In the genomic region with DNA sequence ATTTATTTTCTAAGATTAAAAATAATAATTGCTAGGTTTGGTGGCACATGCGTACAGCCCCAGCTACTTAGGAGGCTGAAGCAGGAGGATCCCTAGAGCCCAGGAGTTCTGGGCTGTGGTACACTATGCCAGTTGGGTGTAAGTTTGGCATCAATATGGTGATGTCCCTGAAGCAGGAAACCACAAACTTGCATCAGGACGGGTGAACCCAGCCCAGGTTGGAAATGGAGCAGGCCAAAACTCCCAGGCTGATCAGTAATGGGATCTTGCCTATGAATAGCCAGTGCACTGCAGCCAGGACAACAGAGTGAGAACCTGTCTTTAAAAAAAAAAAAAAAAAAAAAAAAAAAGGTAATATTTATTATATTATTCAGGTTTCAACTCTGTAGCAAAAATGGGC, we compare ENCODE assay signal across 27 cellular contexts.
"Had no signal": no experiment of that assay in that cellular context is flagged by ENCODE, and none has a peak within 500 bp of the region (broad histone marks: within the 10 kb centered on the region; RNA-seq: fewer than 3 reads in every experiment).

No MANE protein-coding gene starts in this region.

- DNase-seq: activated B cell treated with CpG ODN at 0.5 μM for 24 hours; activated CD4-positive, alpha-beta T cell treated with anti-CD3 and anti-CD28 coated beads for 48 hours; activated CD4-positive, alpha-beta T cell treated with anti-CD3 and anti-CD28 coated beads, Interleukin-2, amount 50 U/mL, for 1 hour; activated CD4-positive, alpha-beta T cell treated with anti-CD3 and anti-CD28 coated beads, Interleukin-2, amount 50 U/mL, for 48 hours; activated CD8-positive, alpha-beta memory T cell treated with anti-CD3 and anti-CD28 coated beads for 24 hours; activated CD8-positive, alpha-beta T cell treated with anti-CD3 and anti-CD28 coated beads for 36 hours; activated effector memory CD4-positive, alpha-beta T cell treated with Interleukin-2 at 50 U/mL for 16 hours; activated gamma-delta T cell treated with Interleukin-2 at 50 U/mL for 16 hours; activated naive CD4-positive, alpha-beta T cell treated with anti-CD3 and anti-CD28 coated beads, Interleukin-2, amount 50 U/mL, for 16 hours; activated naive CD4-positive, alpha-beta T cell treated with Interleukin-2 at 50 U/mL for 16 hours; activated T-cell treated with anti-CD3 and anti-CD28 coated beads, Interleukin-2, amount 50 U/mL, for 4 hours; amniotic stem cell; anterior cingulate cortex; brain microvascular endothelial cell; dorsolateral prefrontal cortex; effector memory CD4-positive, alpha-beta T cell; endodermal cell; foreskin fibroblast; glutamatergic neuron; heart left ventricle; T-helper 17 cell; T1000; WERI-Rb-1 had no signal

- H3K4me3 ChIP-seq: coronary artery, dorsolateral prefrontal cortex, heart left ventricle had no signal

- H3K27ac ChIP-seq: brain microvascular endothelial cell, coronary artery, heart left ventricle, WERI-Rb-1 had no signal

- ATAC-seq: activated CD4-positive, CD25-positive, alpha-beta regulatory T cell treated with anti-CD3 and anti-CD28 coated beads, Interleukin-2, amount 50 U/mL, for 24 hours; activated CD8-positive, alpha-beta T cell treated with anti-CD3 and anti-CD28 coated beads for 36 hours; activated T-cell treated with anti-CD3 and anti-CD28 coated beads, Interleukin-2, amount 50 U/mL, for 4 hours; activated T-helper 17 cell treated with anti-CD3 and anti-CD28 coated beads, Interleukin-2, amount 50 U/mL, for 72 hours; esophagus mucosa; heart left ventricle; T-helper 17 cell had no signal

- H3K27me3 ChIP-seq: brain microvascular endothelial cell, dorsolateral prefrontal cortex, heart left ventricle had no signal

- H3K9me3 ChIP-seq: heart left ventricle had no signal
